Comparison of ENCODE assay signal across 18 cellular contexts in the genomic region with DNA sequence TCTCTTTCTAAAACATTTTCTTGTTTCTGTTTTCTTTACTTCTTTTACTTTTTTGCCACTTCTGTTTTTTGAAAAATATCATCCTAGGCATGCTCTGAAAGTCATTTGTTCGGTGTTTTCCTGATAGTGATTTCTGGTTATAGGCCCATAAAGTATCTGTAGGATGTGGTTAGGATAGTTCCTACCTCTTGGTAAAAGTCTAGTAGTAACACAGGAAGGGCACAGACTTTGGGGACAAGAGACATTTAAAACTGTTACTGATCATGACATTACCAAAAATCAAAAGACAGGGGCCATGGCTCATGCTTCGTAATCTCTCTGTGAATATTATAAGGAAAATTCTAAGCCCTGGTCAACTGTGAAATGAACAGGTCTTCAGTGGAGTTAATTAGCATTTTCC. TPM values are rescaled to one million over a fixed set of nuclear protein-coding genes. Genes with fewer than 3 reads are reported as not detected.
A peak's percentile ranks its signal among the peaks of the same experiment; 100 is the strongest.
DNase-seq lines count a peak whose midpoint lies in the region; ATAC-seq and TF ChIP-seq lines count a peak whose summit lies in the region.
"Had no signal": no experiment of that assay in that cellular context is flagged by ENCODE, and none has a peak within 500 bp of the region (broad histone marks: within the 10 kb centered on the region; RNA-seq: fewer than 3 reads in every experiment).

No MANE protein-coding gene starts in this region.

- H3K4me3 ChIP-seq in stomach, result no peak overlapping the region
- H3K4me3 ChIP-seq: K562, ovary, SK-N-MC had no signal

- no peaks in the 10 kb centered on the region for H3K27me3 ChIP-seq in stomach
- H3K27me3 ChIP-seq: ovary had no signal

- 68 to 89% (median 81%) methylated on average over 2 of the region's 2 CpGs for WGBS in stomach, 5 donors

- H3K27ac Mint-ChIP-seq in activated T-cell treated with anti-CD3 and anti-CD28 coated beads, Interleukin-2, amount 50 U/mL, for 72 hours, result peak overlapping the region; percentile 8
- H3K27ac Mint-ChIP-seq in activated T-helper 1 cell treated with anti-CD3 and anti-CD28 coated beads, Interleukin-12 subunit alpha, Interleukin-12 subunit beta, Interleukin-2, Interleukin-4 antibody, amounts not matched to agents 30 ng/mL and 10 ng/mL and 1 ng/mL, durations not matched to agents 14 hours and 24 hours and 36 hours, result peak overlapping the region; percentile 67
- peak overlapping the region in 2 of 6 donors; percentile 5 for H3K27ac Mint-ChIP-seq in immature natural killer cell

- intact Hi-C loops in activated T-helper 1 cell treated with anti-CD3 and anti-CD28 coated beads, Interleukin-12 subunit alpha, Interleukin-12 subunit beta, Interleukin-2, Interleukin-4 antibody, amounts not matched to agents 30 ng/mL and 10 ng/mL and 1 ng/mL, durations not matched to agents 14 hours and 24 hours and 36 hours (cut with micrococcal nuclease), result no loop called here
- intact Hi-C loops in stomach (cut with DNase I; ENCODE audit: low total_unique reads), result no loop called here

- no peak for ATAC-seq in activated T-cell treated with anti-CD3 and anti-CD28 coated beads, Interleukin-2, amount 50 U/mL, for 72 hours (replicated peaks in 1 of 2)
- ATAC-seq: K562 had no signal

- no peak for TF ChIP-seq CTCF in stomach (IDR thresholded peaks at IDR 0.05)

- TF ChIP-seq EP300 in stomach (IDR thresholded peaks at IDR 0.05), result no peak

- no peak for DNase-seq in activated T-cell treated with anti-CD3 and anti-CD28 coated beads, Interleukin-2, amount 50 U/mL, for 72 hours
- DNase-seq in activated T-cell treated with anti-CD3 and anti-CD28 coated beads for 4 hours (no peak), immature natural killer cell (no peak), stomach (no peak), A172 (ENCODE audit: low spot score) (no peak)
- DNase-seq in activated T-helper 1 cell treated with anti-CD3 and anti-CD28 coated beads, Interleukin-12 subunit alpha, Interleukin-12 subunit beta, Interleukin-2, Interleukin-4 antibody, amounts not matched to agents 30 ng/mL and 10 ng/mL and 1 ng/mL, durations not matched to agents 14 hours and 24 hours and 36 hours (ENCODE audit: low spot score), result no peak
- no peak for DNase-seq in stimulated activated CD4-positive, alpha-beta T cell treated with anti-CD3 and anti-CD28 coated beads, Interleukin-4, amount 100 ng/mL, for 24 hours
- DNase-seq in activated CD8-positive, alpha-beta memory T cell treated with anti-CD3 and anti-CD28 coated beads, Interleukin-2, amount 50 U/mL, for 4 hours, result no peak
- DNase-seq: ACHN; COR-L47; GDM1; glutamatergic neuron; islet precursor cell; NCI-H1105 treated with DMSO at 0.1 percent for 48 hours; ovary; stimulated activated CD4-positive, alpha-beta T cell treated with anti-CD3 and anti-CD28 coated beads, Interleukin-12 subunit alpha, Interleukin-12 subunit beta, amount 100 ng/mL, for 4 hours had no signal

- H3K9me3 ChIP-seq in stomach, result no peaks in the 10 kb centered on the region
- H3K9me3 ChIP-seq: ovary had no signal

- H3K9me3 Mint-ChIP-seq in activated T-cell treated with anti-CD3 and anti-CD28 coated beads, Interleukin-2, amount 50 U/mL, for 72 hours, result no peaks in the 10 kb centered on the region
- no peaks in the 10 kb centered on the region for H3K9me3 Mint-ChIP-seq in activated T-helper 1 cell treated with anti-CD3 and anti-CD28 coated beads, Interleukin-12 subunit alpha, Interleukin-12 subunit beta, Interleukin-2, Interleukin-4 antibody, amounts not matched to agents 30 ng/mL and 10 ng/mL and 1 ng/mL, durations not matched to agents 14 hours and 24 hours and 36 hours
- H3K9me3 Mint-ChIP-seq in immature natural killer cell, result no peaks in the 10 kb centered on the region

- H3K27ac ChIP-seq in stomach, result peak overlapping the region in 4 of 5 donors; percentile 44 to 84 (median 66)
- H3K27ac ChIP-seq: ovary, SK-N-MC had no signal

- no peaks in the 10 kb centered on the region for H3K36me3 ChIP-seq in stomach
- H3K36me3 ChIP-seq: ovary had no signal

- H3K4me1 Mint-ChIP-seq in activated T-cell treated with anti-CD3 and anti-CD28 coated beads, Interleukin-2, amount 50 U/mL, for 72 hours (ENCODE audit: low read depth), result peaks cover 27% of the 10 kb centered on the region
- peaks cover 49% of the 10 kb centered on the region for H3K4me1 Mint-ChIP-seq in activated T-helper 1 cell treated with anti-CD3 and anti-CD28 coated beads, Interleukin-12 subunit alpha, Interleukin-12 subunit beta, Interleukin-2, Interleukin-4 antibody, amounts not matched to agents 30 ng/mL and 10 ng/mL and 1 ng/mL, durations not matched to agents 14 hours and 24 hours and 36 hours (ENCODE audit: low read depth)
- peaks cover 22 to 26% of the 10 kb centered on the region in 2 donors for H3K4me1 Mint-ChIP-seq in immature natural killer cell

- TF ChIP-seq POLR2A in stomach (IDR thresholded peaks at IDR 0.05), result no peak

- H3K4me3 Mint-ChIP-seq in activated T-cell treated with anti-CD3 and anti-CD28 coated beads, Interleukin-2, amount 50 U/mL, for 72 hours, result peak overlapping the region in 1 of 2 donors; percentile 17
- peak overlapping the region; percentile 50 for H3K4me3 Mint-ChIP-seq in activated T-helper 1 cell treated with anti-CD3 and anti-CD28 coated beads, Interleukin-12 subunit alpha, Interleukin-12 subunit beta, Interleukin-2, Interleukin-4 antibody, amounts not matched to agents 30 ng/mL and 10 ng/mL and 1 ng/mL, durations not matched to agents 14 hours and 24 hours and 36 hours
- peak overlapping the region in 4 of 5 donors; percentile 0 to 40 (median 19) for H3K4me3 Mint-ChIP-seq in immature natural killer cell

- H3K4me1 ChIP-seq in stomach, result peaks cover 4 to 54% (median 25%) of the 10 kb centered on the region in 4 donors

- H3K36me3 Mint-ChIP-seq in activated T-cell treated with anti-CD3 and anti-CD28 coated beads, Interleukin-2, amount 50 U/mL, for 72 hours (ENCODE audit: insufficient read depth in 2 of 2), result no peaks in the 10 kb centered on the region
- H3K36me3 Mint-ChIP-seq in activated T-helper 1 cell treated with anti-CD3 and anti-CD28 coated beads, Interleukin-12 subunit alpha, Interleukin-12 subunit beta, Interleukin-2, Interleukin-4 antibody, amounts not matched to agents 30 ng/mL and 10 ng/mL and 1 ng/mL, durations not matched to agents 14 hours and 24 hours and 36 hours (ENCODE audit: low read depth), result no peaks in the 10 kb centered on the region
- H3K36me3 Mint-ChIP-seq in immature natural killer cell, result no peaks in the 10 kb centered on the region

- peaks cover 41% of the 10 kb centered on the region for H3K27me3 Mint-ChIP-seq in activated T-cell treated with anti-CD3 and anti-CD28 coated beads, Interleukin-2, amount 50 U/mL, for 72 hours (ENCODE audit: low read depth)
- H3K27me3 Mint-ChIP-seq in activated T-helper 1 cell treated with anti-CD3 and anti-CD28 coated beads, Interleukin-12 subunit alpha, Interleukin-12 subunit beta, Interleukin-2, Interleukin-4 antibody, amounts not matched to agents 30 ng/mL and 10 ng/mL and 1 ng/mL, durations not matched to agents 14 hours and 24 hours and 36 hours (ENCODE audit: insufficient read depth), result no peaks in the 10 kb centered on the region
- H3K27me3 Mint-ChIP-seq in immature natural killer cell (ENCODE audit: low read depth in 3 of 3), result peaks cover 0 to 11% (median 9%) of the 10 kb centered on the region in 3 donors

RNA-seq across cellular contexts. Expression of gene FHL1, which starts 44.8 kb away (rescaled TPM):
- total RNA-seq in activated T-cell treated with anti-CD3 and anti-CD28 coated beads, Interleukin-2, amount 50 U/mL, for 72 hours, result 10 to 100 TPM; 15.7 to 18.7 TPM
- total RNA-seq in activated T-helper 1 cell treated with anti-CD3 and anti-CD28 coated beads, Interleukin-12 subunit alpha, Interleukin-12 subunit beta, Interleukin-2, Interleukin-4 antibody, amounts not matched to agents 30 ng/mL and 10 ng/mL and 1 ng/mL, durations not matched to agents 14 hours and 24 hours and 36 hours, result 8.5 and 8.7 TPM in 2 replicates
- polyA plus RNA-seq in immature natural killer cell (10 to 100 TPM; 11.1 to 24.0 (median 17.6) TPM), stomach (100 to 1,000 TPM; 147 to 325 (median 211) TPM)
- 1,000 to 10,000 TPM in 1 of 5 donors, 100 to 1,000 TPM in 4; 101 to 1,286 (median 650) TPM for total RNA-seq in stomach
- total RNA-seq in A172 (2014; rRNA removed; shearing (Covaris generic)), result 5.3 and 7.2 TPM in 2 replicates

RNA-seq across cellular contexts. Expression of gene MAP7D3, which starts 59.1 kb away (rescaled TPM):
- total RNA-seq in activated T-cell treated with anti-CD3 and anti-CD28 coated beads, Interleukin-2, amount 50 U/mL, for 72 hours, result 10 to 100 TPM; 11.3 to 11.8 TPM
- 27.3 and 29.1 TPM in 2 replicates for total RNA-seq in activated T-helper 1 cell treated with anti-CD3 and anti-CD28 coated beads, Interleukin-12 subunit alpha, Interleukin-12 subunit beta, Interleukin-2, Interleukin-4 antibody, amounts not matched to agents 30 ng/mL and 10 ng/mL and 1 ng/mL, durations not matched to agents 14 hours and 24 hours and 36 hours
- polyA plus RNA-seq in immature natural killer cell, result 1 to 10 TPM in 2 of 3 donors, under 1 TPM in 1; 0.12 to 4.2 (median 2.7) TPM
- total RNA-seq in stomach, result 10 to 100 TPM in 2 of 5 donors, 1 to 10 TPM in 3; 2.2 to 14.1 (median 9.9) TPM
- polyA plus RNA-seq in stomach, result 1 to 10 TPM; 2.4 to 3.7 (median 3.1) TPM
- total RNA-seq in A172 (2014; rRNA removed; shearing (Covaris generic)), result 7.9 and 8.6 TPM in 2 replicates

Comparison
In these comparisons a context has a peak if more than half of its experiments do, and no peak if none do; other contexts are left out.
1. RNA of gene FHL1, which starts 44.8 kb away (total RNA-seq): 101 to 1,286 TPM in stomach; 15.7 to 18.7 TPM in activated T-cell treated with anti-CD3 and anti-CD28 coated beads, Interleukin-2, amount 50 U/mL, for 72 hours, 8.5 to 8.7 TPM in activated T-helper 1 cell treated with anti-CD3 and anti-CD28 coated beads, Interleukin-12 subunit alpha, Interleukin-12 subunit beta, Interleukin-2, Interleukin-4 antibody, amounts not matched to agents 30 ng/mL and 10 ng/mL and 1 ng/mL, durations not matched to agents 14 hours and 24 hours and 36 hours and 5.3 to 7.2 TPM in A172; every median in the first group is over 4 times any median in the second.